ENCODE assay signal across 8 cellular contexts in genomic region chr3:129794319-129795201, GRCh38.
DNase-seq lines count a peak whose midpoint lies in the region; ATAC-seq and TF ChIP-seq lines count a peak whose summit lies in the region.

No MANE protein-coding gene starts in this region.

- H3K27ac ChIP-seq in Karpas-422 (ENCODE audit: low read length) (peak overlapping the region; percentile 84), SK-N-MC (peak overlapping the region; percentile 59)
- no peak overlapping the region for H3K27ac ChIP-seq in effector memory CD4-positive, alpha-beta T cell (ENCODE audit: insufficient read depth, low read length, poor library complexity, severe bottlenecking)

- H3K36me3 ChIP-seq in Karpas-422 (ENCODE audit: insufficient read depth, low read length) (no peaks in the 10 kb centered on the region), SK-N-MC (ENCODE audit: insufficient read depth, low read length) (no peaks in the 10 kb centered on the region), neuron (ENCODE audit: insufficient read depth, low read length) (no peaks in the 10 kb centered on the region)
- no peaks in the 10 kb centered on the region for H3K36me3 ChIP-seq in effector memory CD4-positive, alpha-beta T cell (ENCODE audit: control insufficient read depth, insufficient read depth, low read length)

- ATAC-seq in HG03460 (IDR thresholded peaks at IDR 0.05; ENCODE audit: unreplicated experiment) = no peak

- H3K4me3 ChIP-seq in Karpas-422 (ENCODE audit: low read length) (peak overlapping the region; percentile 60), SK-N-MC (peak overlapping the region; percentile 47), fibroblast of mammary gland (ENCODE audit: control insufficient read depth, low read depth, low read length) (no peak overlapping the region), neuron (ENCODE audit: low read length) (peak overlapping the region; percentile 36)
- H3K4me3 ChIP-seq in effector memory CD4-positive, alpha-beta T cell (ENCODE audit: insufficient read depth, low read depth, low read length, poor library complexity, severe bottlenecking) = no peak overlapping the region

- H2AFZ ChIP-seq in Karpas-422 (ENCODE audit: low read length) = no peak overlapping the region
- H2AFZ ChIP-seq in neuron (ENCODE audit: low read depth, low read length) = no peak overlapping the region

- H3K9me2 ChIP-seq in Karpas-422 (replicated peaks; ENCODE audit: insufficient read depth, low read length) = no peaks in the 10 kb centered on the region

- peak; percentile 19 for DNase-seq in GM03348 (ENCODE audit: low spot score)
- DNase-seq in Karpas-422 = peak; percentile 68
- DNase-seq in SK-N-MC (ENCODE audit: low read depth, low spot score) = no peak
- DNase-seq in fibroblast of mammary gland (ENCODE audit: low read depth) = peak; percentile 15
- DNase-seq in effector memory CD4-positive, alpha-beta T cell = no peak
- DNase-seq in putamen (ENCODE audit: low spot score) = no peak

- no peaks in the 10 kb centered on the region for H4K20me1 ChIP-seq in Karpas-422 (ENCODE audit: insufficient read depth, low read depth, low read length)

- H3K9me3 ChIP-seq in Karpas-422 (ENCODE audit: low read length) = no peaks in the 10 kb centered on the region
- no peaks in the 10 kb centered on the region for H3K9me3 ChIP-seq in SK-N-MC (ENCODE audit: low read depth, low read length)
- no peaks in the 10 kb centered on the region for H3K9me3 ChIP-seq in neuron (ENCODE audit: low read length)
- H3K9me3 ChIP-seq in effector memory CD4-positive, alpha-beta T cell (ENCODE audit: control insufficient read depth, low read length) = no peaks in the 10 kb centered on the region

- H3K79me2 ChIP-seq in Karpas-422 (ENCODE audit: low read length) = peaks cover 93% of the 10 kb centered on the region

- H3K4me1 ChIP-seq in Karpas-422 (ENCODE audit: low read length) = peaks cover 61% of the 10 kb centered on the region
- H3K4me1 ChIP-seq in neuron (ENCODE audit: insufficient read depth, low read length) = peaks cover 29% of the 10 kb centered on the region
- no peaks in the 10 kb centered on the region for H3K4me1 ChIP-seq in effector memory CD4-positive, alpha-beta T cell (ENCODE audit: control insufficient read depth, insufficient read depth, low read length, poor library complexity, severe bottlenecking)

- H3K27me3 ChIP-seq in Karpas-422 (ENCODE audit: low read length) (no peaks in the 10 kb centered on the region), neuron (ENCODE audit: insufficient read depth, low read length) (no peaks in the 10 kb centered on the region)
- no peaks in the 10 kb centered on the region for H3K27me3 ChIP-seq in effector memory CD4-positive, alpha-beta T cell (replicated peaks; ENCODE audit: control insufficient read depth, insufficient read depth, low read length, poor library complexity, severe bottlenecking)

- H3K4me2 ChIP-seq in Karpas-422 (ENCODE audit: low read depth, low read length, poor library complexity, severe bottlenecking) = peak overlapping the region; percentile 95

- TF ChIP-seq CTCF in fibroblast of mammary gland (conservative IDR thresholded peaks at IDR 0.05; ENCODE audit: control insufficient read depth, insufficient read depth, low read depth, low read length) = no peak

- H3K9ac ChIP-seq in Karpas-422 (ENCODE audit: low read length) (peak overlapping the region; percentile 73), SK-N-MC (ENCODE audit: insufficient read length) (peak overlapping the region; percentile 20)

Comparison
In these comparisons a context has a peak if more than half of its experiments do, and no peak if none do; other contexts are left out.
1. DNase-seq: peak in GM03348 (single experiment), Karpas-422 (single experiment) and fibroblast of mammary gland (single experiment); none in SK-N-MC (single experiment), effector memory CD4-positive, alpha-beta T cell (0 of 3) and putamen (single experiment).
2. H3K4me3 ChIP-seq: peak in Karpas-422 (single experiment), SK-N-MC (single experiment) and neuron (single experiment); none in fibroblast of mammary gland (single experiment) and effector memory CD4-positive, alpha-beta T cell (single experiment).